34 cellular contexts compared by ENCODE assay signal in the genomic region with DNA sequence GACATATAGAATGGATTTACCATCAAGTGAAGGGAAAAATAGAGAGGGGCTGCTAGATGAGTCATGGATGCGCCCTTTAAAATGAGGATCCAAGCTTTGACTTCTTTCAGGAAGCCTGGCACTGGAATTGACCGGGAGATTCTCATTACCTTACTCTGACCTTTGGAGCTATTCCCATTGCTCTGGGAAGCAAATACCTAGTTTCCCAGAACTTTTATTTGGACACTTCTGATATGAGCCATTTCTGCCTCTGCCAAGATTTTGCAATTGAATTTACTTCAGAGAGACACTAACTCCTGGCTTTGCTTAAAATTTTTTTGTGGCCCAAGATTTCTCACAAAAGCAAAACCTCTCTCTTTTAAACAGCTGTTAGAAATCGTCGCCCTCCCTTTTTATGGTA. TPM values are rescaled to one million over a fixed set of nuclear protein-coding genes. Genes with fewer than 3 reads are reported as not detected.
"Had no signal": no experiment of that assay in that cellular context is flagged by ENCODE, and none has a peak within 500 bp of the region (broad histone marks: within the 10 kb centered on the region; RNA-seq: fewer than 3 reads in every experiment).

No MANE protein-coding gene starts in this region.

- H3K36me3 ChIP-seq: ascending aorta, left ventricle myocardium inferior, prostate gland, WERI-Rb-1 had no signal

- H3K4me1 Mint-ChIP-seq: activated T-helper 17 cell treated with anti-CD3 and anti-CD28 coated beads, Interleukin-2, amount 50 U/mL, for 72 hours; central memory CD8-positive, alpha-beta T cell; immature natural killer cell; natural killer cell; stimulated activated effector memory CD8-positive, alpha-beta T cell treated with anti-CD3 and anti-CD28 coated beads, Interleukin-12 subunit alpha, Interleukin-12 subunit beta, amount 100 ng/mL, for 72 hours; T-cell had no signal

- ATAC-seq: activated CD8-positive, alpha-beta T cell treated with anti-CD3 and anti-CD28 coated beads, Interleukin-2, amount 10 ng/mL, durations not matched to agents 7 days and 5 days; activated naive CD4-positive, alpha-beta T cell treated with anti-CD3 and anti-CD28 coated beads, Interleukin-2, amount 50 U/mL, for 72 hours; activated T-helper 17 cell treated with anti-CD3 and anti-CD28 coated beads, Interleukin-2, amount 50 U/mL, for 72 hours; esophagus mucosa; natural killer cell; stimulated activated effector memory CD8-positive, alpha-beta T cell treated with anti-CD3 and anti-CD28 coated beads, Interleukin-12 subunit alpha, Interleukin-12 subunit beta, amount 100 ng/mL, for 72 hours; stimulated activated naive CD8-positive, alpha-beta T cell treated with anti-CD3 and anti-CD28 coated beads, Interleukin-15, amount 100 ng/mL, for 72 hours; T-cell had no signal

- H3K9me3 Mint-ChIP-seq: activated naive CD4-positive, alpha-beta T cell treated with anti-CD3 and anti-CD28 coated beads, Interleukin-2, amount 50 U/mL, for 72 hours; activated T-helper 17 cell treated with anti-CD3 and anti-CD28 coated beads, Interleukin-2, amount 50 U/mL, for 72 hours; central memory CD8-positive, alpha-beta T cell; natural killer cell; stimulated activated effector memory CD8-positive, alpha-beta T cell treated with anti-CD3 and anti-CD28 coated beads, Interleukin-12 subunit alpha, Interleukin-12 subunit beta, amount 100 ng/mL, for 72 hours; stimulated activated naive CD8-positive, alpha-beta T cell treated with anti-CD3 and anti-CD28 coated beads, Interleukin-15, amount 100 ng/mL, for 72 hours; T-cell; T-helper 2 cell treated with Interferon-gamma antibody and Interleukin-4, amounts not matched to agents 5 μg/mL and 100 μg/mL, for 36 hours had no signal

- H3K9me3 ChIP-seq: ascending aorta, left ventricle myocardium inferior, prostate gland, tibial artery had no signal

- FAIRE-seq: colon, endothelial cell of umbilical vein, TTC549 had no signal

- DNase-seq: activated CD4-positive, alpha-beta T cell treated with anti-CD3 and anti-CD28 coated beads, Interleukin-2, amount 50 U/mL, for 1 hour; activated CD4-positive, CD25-positive, alpha-beta regulatory T cell treated with anti-CD3 and anti-CD28 coated beads, Interleukin-2, amount 50 U/mL, for 72 hours; activated CD8-positive, alpha-beta T cell treated with anti-CD3 and anti-CD28 coated beads, Interleukin-2, amount 10 ng/mL, durations not matched to agents 7 days and 5 days; activated T-cell treated with anti-CD3 and anti-CD28 coated beads, Interleukin-2, amount 50 U/mL, for 1 hour; effector memory CD4-positive, alpha-beta T cell; immature natural killer cell; left ventricle myocardium inferior; mammary epithelial cell; midbrain; natural killer cell; stimulated activated CD4-positive, alpha-beta T cell treated with anti-CD3 and anti-CD28 coated beads, Interleukin-1b, Interleukin-23, amount 100 ng/mL, for 48 hours; stimulated activated naive CD8-positive, alpha-beta T cell treated with anti-CD3 and anti-CD28 coated beads, Interleukin-15, amount 100 ng/mL, for 72 hours; T-cell; tibial artery; WERI-Rb-1 had no signal

- H2AFZ ChIP-seq: hepatocyte had no signal

- H3K4me3 ChIP-seq: ascending aorta, hepatocyte, left ventricle myocardium inferior, prostate gland, skin epidermis, tibial artery had no signal

- H3K27me3 ChIP-seq: ascending aorta, hepatocyte, tibial artery had no signal

- H3K79me2 ChIP-seq: hepatocyte had no signal

- H3K27ac ChIP-seq: ascending aorta, hepatocyte, left ventricle myocardium inferior, prostate gland, skin epidermis, tibial artery, WERI-Rb-1 had no signal

- H3K4me3 Mint-ChIP-seq: activated CD8-positive, alpha-beta T cell treated with anti-CD3 and anti-CD28 coated beads, Interleukin-2, amount 10 ng/mL, durations not matched to agents 7 days and 5 days; activated T-helper 17 cell treated with anti-CD3 and anti-CD28 coated beads, Interleukin-2, amount 50 U/mL, for 72 hours; central memory CD8-positive, alpha-beta T cell; immature natural killer cell; natural killer cell; stimulated activated effector memory CD8-positive, alpha-beta T cell treated with anti-CD3 and anti-CD28 coated beads, Interleukin-12 subunit alpha, Interleukin-12 subunit beta, amount 100 ng/mL, for 72 hours; stimulated activated naive CD8-positive, alpha-beta T cell treated with anti-CD3 and anti-CD28 coated beads, Interleukin-15, amount 100 ng/mL, for 72 hours; T-cell; T-helper 2 cell treated with Interferon-gamma antibody and Interleukin-4, amounts not matched to agents 5 μg/mL and 100 μg/mL, for 36 hours had no signal

- H3K4me2 ChIP-seq: hepatocyte had no signal

- H3K27ac Mint-ChIP-seq: activated CD8-positive, alpha-beta T cell treated with anti-CD3 and anti-CD28 coated beads, Interleukin-2, amount 10 ng/mL, durations not matched to agents 7 days and 5 days; activated naive CD4-positive, alpha-beta T cell treated with anti-CD3 and anti-CD28 coated beads, Interleukin-2, amount 50 U/mL, for 72 hours; activated T-helper 17 cell treated with anti-CD3 and anti-CD28 coated beads, Interleukin-2, amount 50 U/mL, for 72 hours; immature natural killer cell; natural killer cell; stimulated activated effector memory CD8-positive, alpha-beta T cell treated with anti-CD3 and anti-CD28 coated beads, Interleukin-12 subunit alpha, Interleukin-12 subunit beta, amount 100 ng/mL, for 72 hours; stimulated activated naive CD8-positive, alpha-beta T cell treated with anti-CD3 and anti-CD28 coated beads, Interleukin-15, amount 100 ng/mL, for 72 hours; T-cell; T-helper 2 cell treated with Interferon-gamma antibody and Interleukin-4, amounts not matched to agents 5 μg/mL and 100 μg/mL, for 36 hours had no signal

- H3K36me3 Mint-ChIP-seq: activated naive CD4-positive, alpha-beta T cell treated with anti-CD3 and anti-CD28 coated beads, Interleukin-2, amount 50 U/mL, for 72 hours; immature natural killer cell; natural killer cell; stimulated activated effector memory CD8-positive, alpha-beta T cell treated with anti-CD3 and anti-CD28 coated beads, Interleukin-12 subunit alpha, Interleukin-12 subunit beta, amount 100 ng/mL, for 72 hours; T-cell had no signal

- H3K4me1 ChIP-seq: ascending aorta, left ventricle myocardium inferior, prostate gland, tibial artery had no signal

RNA-seq across cellular contexts. Expression of gene AGXT2, which starts 15.6 kb away (rescaled TPM):
- total RNA-seq: activated CD8-positive, alpha-beta T cell treated with anti-CD3 and anti-CD28 coated beads, Interleukin-2, amount 10 ng/mL, durations not matched to agents 7 days and 5 days; activated naive CD4-positive, alpha-beta T cell treated with anti-CD3 and anti-CD28 coated beads, Interleukin-2, amount 50 U/mL, for 72 hours; activated T-helper 17 cell treated with anti-CD3 and anti-CD28 coated beads, Interleukin-2, amount 50 U/mL, for 72 hours; ascending aorta; dermis microvascular lymphatic vessel endothelial cell; endothelial cell of umbilical vein; esophagus mucosa; glomerular endothelial cell; kidney epithelial cell; left ventricle myocardium inferior; mammary epithelial cell; natural killer cell; osteocyte; prostate gland; T-cell; ureter had no signal
- polyA plus RNA-seq: adipose tissue, endothelial cell of umbilical vein, immature natural killer cell, mammary epithelial cell had no signal
